In the genomic region with DNA sequence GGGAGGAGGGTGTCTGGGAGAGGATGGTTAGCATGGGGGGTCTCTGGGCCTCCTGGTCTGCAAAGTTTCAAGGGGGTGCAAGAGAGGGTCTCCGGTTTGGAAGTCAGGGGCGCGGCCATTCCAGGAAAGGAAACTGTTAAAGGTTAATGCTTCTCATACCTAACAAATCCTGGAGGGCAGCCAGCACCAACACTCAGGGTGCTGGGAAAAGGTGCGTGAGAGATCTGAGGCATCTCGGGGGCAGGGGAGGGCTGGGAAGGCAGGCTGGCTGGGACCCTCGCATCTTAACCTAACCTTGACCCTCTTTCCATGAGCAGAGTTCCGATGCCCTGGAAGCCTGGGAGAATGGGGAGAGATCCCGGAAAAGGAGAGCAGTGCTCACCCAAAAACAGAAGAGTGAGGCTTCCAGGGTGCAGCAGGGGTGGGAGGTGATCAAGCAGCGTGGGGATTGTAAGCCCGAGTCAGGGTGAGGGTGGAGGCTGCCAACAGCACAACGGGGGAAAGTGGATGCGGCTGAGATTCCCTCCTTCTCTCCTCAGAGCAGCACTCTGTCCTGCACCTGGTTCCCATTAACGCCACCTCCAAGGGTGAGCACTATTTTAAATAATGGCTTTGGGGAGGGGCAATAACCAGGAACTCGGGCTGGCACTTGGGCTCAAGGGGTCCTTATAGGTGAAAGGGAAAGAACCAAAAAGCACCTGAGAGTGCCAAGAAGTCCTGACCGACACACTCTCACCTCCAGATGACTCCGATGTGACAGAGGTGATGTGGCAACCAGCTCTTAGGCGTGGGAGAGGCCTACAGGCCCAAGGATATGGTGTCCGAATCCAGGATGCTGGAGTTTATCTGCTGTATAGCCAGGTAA, we compare ENCODE assay signal across 2 cellular contexts.
TF ChIP-seq lines count a peak whose summit lies in the region.

No MANE protein-coding gene starts in this region.

TF ChIP-seq in IMR-90, 13 proteins besides CTCF, POLR2A, EP300 and RAD21:
- TF ChIP-seq MAZ (IDR thresholded peaks at IDR 0.05; ENCODE audit: borderline replicate concordance, low read depth, low read length), result no peak
- TF ChIP-seq SMC3 (IDR thresholded peaks at IDR 0.05; ENCODE audit: low read depth, low read length), result no peak
- TF ChIP-seq CHD1 (IDR thresholded peaks at IDR 0.05; ENCODE audit: low read depth, low read length), result no peak
- TF ChIP-seq BHLHE40 (IDR thresholded peaks at IDR 0.05; ENCODE audit: low read depth, low read length), result no peak
- no peak for TF ChIP-seq RFX5 (IDR thresholded peaks at IDR 0.05; ENCODE audit: low read depth, low read length)
- TF ChIP-seq MXI1 (IDR thresholded peaks at IDR 0.05; ENCODE audit: borderline replicate concordance, low read depth, low read length), result no peak
- no peak for TF ChIP-seq MAFK (IDR thresholded peaks at IDR 0.05; ENCODE audit: low read depth, low read length)
- TF ChIP-seq FOS (IDR thresholded peaks at IDR 0.05; ENCODE audit: low read depth, low read length), result no peak
- TF ChIP-seq USF2 (IDR thresholded peaks at IDR 0.05; ENCODE audit: low read depth, low read length), result no peak
- no peak for TF ChIP-seq NFE2L2 (IDR thresholded peaks at IDR 0.05; ENCODE audit: low read depth, low read length)
- TF ChIP-seq RCOR1 (IDR thresholded peaks at IDR 0.05; ENCODE audit: insufficient replicate concordance, low read length), result no peak
TF ChIP-seq in IMR-90: peak in this region for 0.

TF ChIP-seq in HEK293T, 16 proteins besides CTCF, POLR2A, EP300 and RAD21:
- TF ChIP-seq TARDBP (IDR thresholded peaks at IDR 0.05) (no peak), FOXM1 (IDR thresholded peaks at IDR 0.05; ENCODE audit: borderline replicate concordance) (no peak), HDGF (IDR thresholded peaks at IDR 0.05; ENCODE audit: borderline replicate concordance) (no peak), SUZ12 (IDR thresholded peaks at IDR 0.05) (no peak), ELF4 (IDR thresholded peaks at IDR 0.05) (no peak), CTBP1 (IDR thresholded peaks at IDR 0.05; ENCODE audit: borderline replicate concordance) (no peak), SP1 (IDR thresholded peaks at IDR 0.05) (no peak)
TF ChIP-seq in HEK293T: peak in this region for 0.
